24 cellular contexts compared by ENCODE assay signal in genomic region chr7:138029126-138029525, GRCh38. TPM values are rescaled to one million over a fixed set of nuclear protein-coding genes. Genes with fewer than 3 reads are reported as not detected.
DNase-seq lines count a peak whose midpoint lies in the region; ATAC-seq and TF ChIP-seq lines count a peak whose summit lies in the region.
"Had no signal": no experiment of that assay in that cellular context is flagged by ENCODE, and none has a peak within 500 bp of the region (broad histone marks: within the 10 kb centered on the region; RNA-seq: fewer than 3 reads in every experiment).

No MANE protein-coding gene starts in this region.

- H3K36me3 ChIP-seq in hepatocyte (replicated peaks; ENCODE audit: insufficient read depth, low read depth) (no peaks in the 10 kb centered on the region), aorta (ENCODE audit: control insufficient read depth in 1 of 2, insufficient read depth in 2 of 2, low read length in 1 of 2) (no peaks in the 10 kb centered on the region)

- no peak overlapping the region for H2BK15ac ChIP-seq in H9 (ENCODE audit: low read depth, low read length)

- no peak overlapping the region for H4K91ac ChIP-seq in H9 (ENCODE audit: insufficient read length, low read depth, low read length)

- no peak overlapping the region for H3T11ph ChIP-seq in H9 (ENCODE audit: low read length)

- no peak overlapping the region for H3K14ac ChIP-seq in H9 (ENCODE audit: insufficient read depth, low read length)

- no peak overlapping the region for H3K27ac ChIP-seq in H9 (ENCODE audit: insufficient read length, low read depth, low read length)
- peak overlapping the region; percentile 45 for H3K27ac ChIP-seq in hepatocyte
- no peak overlapping the region for H3K27ac ChIP-seq in aorta (ENCODE audit: low read depth in 1 of 2, low read length in 2 of 2)
- H3K27ac ChIP-seq: HL-60, RWPE1 had no signal

- intact Hi-C loops in activated B cell treated with CpG ODN at 0.5 μM for 24 hours (cut with micrococcal nuclease) (no loop called here), aorta (cut with DNase I) (no loop called here)

- H3K4me3 Mint-ChIP-seq in H9 (no peak overlapping the region), activated B cell treated with CpG ODN at 0.5 μM for 24 hours (peak overlapping the region; percentile 5)
- no peak overlapping the region for H3K4me3 Mint-ChIP-seq in stimulated activated memory B cell treated with anti-CD40 and anti-IgM and Interleukin-4, amounts not matched to agents 10 μg/mL and 1 μg/mL and 100 μg/mL, for 72 hours
- H3K4me3 Mint-ChIP-seq: CD4-positive, alpha-beta memory T cell had no signal

- H3K4me3 ChIP-seq in hepatocyte (no peak overlapping the region), aorta (ENCODE audit: low read length in 2 of 2) (no peak overlapping the region)

- H4K8ac ChIP-seq in H9 (replicated peaks; ENCODE audit: insufficient read length, low read depth, low read length) = no peak overlapping the region

- TF ChIP-seq CTCF in H9 (conservative IDR thresholded peaks at IDR 0.05) (no peak), activated B cell treated with CpG ODN at 0.5 μM for 24 hours (IDR thresholded peaks at IDR 0.05) (no peak), hepatocyte (IDR thresholded peaks at IDR 0.05; ENCODE audit: poor library complexity) (no peak)

- H2BK12ac ChIP-seq in H9 (ENCODE audit: insufficient read length, low read depth, low read length) = no peak overlapping the region

- no peak overlapping the region for H2BK20ac ChIP-seq in H9 (ENCODE audit: low read depth, low read length, poor library complexity, severe bottlenecking)

- H3K23me2 ChIP-seq in H9 (ENCODE audit: insufficient read length, low read depth, low read length, poor library complexity, severe bottlenecking) = no peaks in the 10 kb centered on the region

- H3K4me1 ChIP-seq in H9 (ENCODE audit: insufficient read depth, low read length) (peaks cover 2% of the 10 kb centered on the region; the same call in 1 of the 2 replicates), hepatocyte (ENCODE audit: insufficient read depth) (peaks cover 6% of the 10 kb centered on the region), aorta (ENCODE audit: control insufficient read depth in 1 of 2, insufficient read depth in 2 of 2, low read length in 2 of 2) (no peaks in the 10 kb centered on the region)

- no peak overlapping the region for H2BK5ac ChIP-seq in H9 (ENCODE audit: insufficient read length, low read length)

- 0 out of 7 replicates have a peak overlapping the region, but pooled peaks of 2 of the 3 experiments have one; percentile 3 to 31 for H3K27ac Mint-ChIP-seq in H9
- peak overlapping the region; percentile 62 for H3K27ac Mint-ChIP-seq in activated B cell treated with CpG ODN at 0.5 μM for 24 hours
- peak overlapping the region; percentile 46 for H3K27ac Mint-ChIP-seq in stimulated activated memory B cell treated with anti-CD40 and anti-IgM and Interleukin-4, amounts not matched to agents 10 μg/mL and 1 μg/mL and 100 μg/mL, for 72 hours
- H3K27ac Mint-ChIP-seq in activated naive CD4-positive, alpha-beta T cell treated with anti-CD3 and anti-CD28 coated beads, Interleukin-2, amount 50 U/mL, for 72 hours = no peak overlapping the region
- H3K27ac Mint-ChIP-seq: CD4-positive, alpha-beta memory T cell had no signal

- H3K4me2 ChIP-seq in H9 (ENCODE audit: insufficient read depth, insufficient read length, low read length) (no peak overlapping the region), hepatocyte (no peak overlapping the region)

- no peak overlapping the region for H3K18ac ChIP-seq in H9 (ENCODE audit: insufficient read length, low read depth, low read length)

- no peaks in the 10 kb centered on the region for H3K9me2 ChIP-seq in hepatocyte (replicated peaks; ENCODE audit: insufficient read depth)

- H4K20me1 ChIP-seq in H9 (ENCODE audit: control insufficient read depth, insufficient read depth, insufficient read length) = no peaks in the 10 kb centered on the region
- no peaks in the 10 kb centered on the region for H4K20me1 ChIP-seq in hepatocyte (ENCODE audit: insufficient read depth, poor library complexity, severe bottlenecking)

- WGBS in H9 (ENCODE audit: extremely low coverage, insufficient read length, low lambda C conversion rate) = no CpG with 5 or more reads among the region's 4 CpGs
- WGBS in hepatocyte (ENCODE audit: low lambda C conversion rate, missing lambda C conversion rate) = 84% methylated on average over 4 of the region's 4 CpGs
- 90 to 91% methylated on average over 4 of the region's 4 CpGs for WGBS in aorta, 2 donors

- no peak overlapping the region for H3K4ac ChIP-seq in H9 (ENCODE audit: low read depth, low read length)

- H2AFZ ChIP-seq in H9 (ENCODE audit: low read length) (no peak overlapping the region), hepatocyte (no peak overlapping the region)

- no peak overlapping the region for H4K5ac ChIP-seq in H9 (ENCODE audit: insufficient read length, low read depth, low read length)

- H3K79me2 ChIP-seq in H9 (ENCODE audit: insufficient read depth, low read length) = no peaks in the 10 kb centered on the region
- H3K79me2 ChIP-seq in hepatocyte = no peaks in the 10 kb centered on the region

- no peak for DNase-seq in H9
- DNase-seq in activated B cell treated with CpG ODN at 0.5 μM for 24 hours = no peak
- no peak for DNase-seq in hepatocyte (ENCODE audit: low spot score)
- no peak for DNase-seq in aorta
- no peak for DNase-seq in NCI-H1930 (lab: John Stamatoyannopoulos, UW)
- no peak for DNase-seq in activated naive CD4-positive, alpha-beta T cell treated with anti-CD3 and anti-CD28 coated beads, Interleukin-2, amount 50 U/mL, for 72 hours (ENCODE audit: low spot score in 2 of 2)
- DNase-seq: AML-193; C1 segment of cervical spinal cord; CD4-positive, alpha-beta memory T cell; COR-L47; GOT3; NCI-H1105 treated with DMSO at 0.1 percent for 48 hours; NCI-H2029; NCI-H446 treated with DMSO at 0.1 percent for 48 hours; NCI-H526 treated with DMSO at 0.1 percent for 48 hours; SHP77 had no signal

- CTCF ChIA-PET in activated B cell treated with CpG ODN at 0.5 μM for 24 hours (lab: Charles Lee) = interaction anchor here (0.6 kb wide), 1 partner anchor 125 kb away, joined by 3 read pairs; no protein-coding TSS in a partner anchor

- H3K79me1 ChIP-seq in H9 (ENCODE audit: insufficient read depth, low read depth, low read length, poor library complexity, severe bottlenecking) = no peaks in the 10 kb centered on the region

- H3K9me3 ChIP-seq in H9 (ENCODE audit: control insufficient read depth, low read depth, low read length) = peaks cover 6% of the 10 kb centered on the region
- peaks cover 9% of the 10 kb centered on the region for H3K9me3 ChIP-seq in hepatocyte (ENCODE audit: low read depth)
- H3K9me3 ChIP-seq in aorta (ENCODE audit: control insufficient read depth, low read length) = no peaks in the 10 kb centered on the region

- no peak overlapping the region for H2AK5ac ChIP-seq in H9 (ENCODE audit: insufficient read length, low read length)

- H3K9ac ChIP-seq in H9 (ENCODE audit: extremely low read depth, insufficient read length, low read length) = no peak overlapping the region

- ATAC-seq in activated B cell treated with CpG ODN at 0.5 μM for 24 hours (ENCODE audit: low read depth) (no peak), aorta (ENCODE audit: low FRiP score) (no peak), GM21576 (IDR thresholded peaks at IDR 0.05; ENCODE audit: unreplicated experiment) (no peak)
- no peak for ATAC-seq in stimulated activated memory B cell treated with anti-CD40 and anti-IgM and Interleukin-4, amounts not matched to agents 10 μg/mL and 1 μg/mL and 100 μg/mL, for 72 hours
- no peak for ATAC-seq in activated naive CD4-positive, alpha-beta T cell treated with anti-CD3 and anti-CD28 coated beads, Interleukin-2, amount 50 U/mL, for 72 hours
- ATAC-seq: HCT116, Panc1 had no signal

- H3K27me3 ChIP-seq in H9 (ENCODE audit: insufficient read depth, low read length) = no peaks in the 10 kb centered on the region
- no peaks in the 10 kb centered on the region for H3K27me3 ChIP-seq in hepatocyte
- H3K27me3 ChIP-seq in aorta (ENCODE audit: control insufficient read depth in 1 of 2, insufficient read depth in 2 of 2, low read length in 1 of 2) = no peaks in the 10 kb centered on the region

- peaks cover 16 to 26% (median 21%) of the 10 kb centered on the region in 3 experiments for H3K36me3 Mint-ChIP-seq in H9 (ENCODE audit: insufficient read depth in 1 of 3, low read depth in 3 of 3)
- H3K36me3 Mint-ChIP-seq in activated B cell treated with CpG ODN at 0.5 μM for 24 hours (ENCODE audit: low read depth) = peaks cover 4% of the 10 kb centered on the region
- H3K36me3 Mint-ChIP-seq in stimulated activated memory B cell treated with anti-CD40 and anti-IgM and Interleukin-4, amounts not matched to agents 10 μg/mL and 1 μg/mL and 100 μg/mL, for 72 hours = no peaks in the 10 kb centered on the region
- H3K36me3 Mint-ChIP-seq in activated naive CD4-positive, alpha-beta T cell treated with anti-CD3 and anti-CD28 coated beads, Interleukin-2, amount 50 U/mL, for 72 hours = peaks cover 0 to 7% of the 10 kb centered on the region in 2 donors

- no peak overlapping the region for H3K23ac ChIP-seq in H9 (ENCODE audit: insufficient read length, low read depth, low read length)

- H3K27me3 Mint-ChIP-seq in H9 (ENCODE audit: low read depth) = no peaks in the 10 kb centered on the region
- no peaks in the 10 kb centered on the region for H3K27me3 Mint-ChIP-seq in activated B cell treated with CpG ODN at 0.5 μM for 24 hours
- no peaks in the 10 kb centered on the region for H3K27me3 Mint-ChIP-seq in stimulated activated memory B cell treated with anti-CD40 and anti-IgM and Interleukin-4, amounts not matched to agents 10 μg/mL and 1 μg/mL and 100 μg/mL, for 72 hours

- H3K4me1 Mint-ChIP-seq in H9 (peaks cover 50 to 52% of the 10 kb centered on the region in 2 experiments), activated B cell treated with CpG ODN at 0.5 μM for 24 hours (peaks cover 86% of the 10 kb centered on the region)
- peaks cover 23% of the 10 kb centered on the region for H3K4me1 Mint-ChIP-seq in stimulated activated memory B cell treated with anti-CD40 and anti-IgM and Interleukin-4, amounts not matched to agents 10 μg/mL and 1 μg/mL and 100 μg/mL, for 72 hours
- H3K4me1 Mint-ChIP-seq: CD4-positive, alpha-beta memory T cell had no signal

- H3K56ac ChIP-seq in H9 (ENCODE audit: insufficient read length, low read depth, low read length) = no peak overlapping the region

- no peak overlapping the region for H2BK120ac ChIP-seq in H9 (ENCODE audit: low read depth, low read length, poor library complexity, severe bottlenecking)

- H3K9me3 Mint-ChIP-seq in H9 = peaks cover 14 to 38% of the 10 kb centered on the region in 2 experiments
- peaks cover 7% of the 10 kb centered on the region for H3K9me3 Mint-ChIP-seq in activated B cell treated with CpG ODN at 0.5 μM for 24 hours
- H3K9me3 Mint-ChIP-seq in stimulated activated memory B cell treated with anti-CD40 and anti-IgM and Interleukin-4, amounts not matched to agents 10 μg/mL and 1 μg/mL and 100 μg/mL, for 72 hours = no peaks in the 10 kb centered on the region
- H3K9me3 Mint-ChIP-seq in activated naive CD4-positive, alpha-beta T cell treated with anti-CD3 and anti-CD28 coated beads, Interleukin-2, amount 50 U/mL, for 72 hours = no peaks in the 10 kb centered on the region

- POLR2A ChIA-PET in activated B cell treated with CpG ODN at 0.5 μM for 24 hours (lab: Charles Lee) = interaction anchor here (0.6 to 1.0 kb wide), 2 partner anchors 12 to 27 kb away, joined by 3 to 5 read pairs; partner anchors contain the start of gene CREB3L2

RNA-seq across cellular contexts. Expression of gene CREB3L2, which starts 27.2 kb away (rescaled TPM):
- total RNA-seq in H9 (2021) (58.1 and 60.7 TPM in 2 replicates), activated B cell treated with CpG ODN at 0.5 μM for 24 hours (16.6 and 21.7 TPM in 2 replicates), hepatocyte (33.9 and 38.3 TPM in 2 replicates), aorta (100 to 1,000 TPM; 109 to 165 TPM)
- polyA plus RNA-seq in hepatocyte (34.4 and 37.6 TPM in 2 replicates), aorta (10 to 100 TPM; 10.6 to 38.4 TPM)
- total RNA-seq in activated naive CD4-positive, alpha-beta T cell treated with anti-CD3 and anti-CD28 coated beads, Interleukin-2, amount 50 U/mL, for 72 hours = 10 to 100 TPM; 20.2 to 27.1 TPM

RNA-seq across cellular contexts. Expression of gene AKR1D1, which starts 47.1 kb away (rescaled TPM):
- total RNA-seq in H9 (2021) = 0.31 and 0.48 TPM in 2 replicates
- total RNA-seq in activated B cell treated with CpG ODN at 0.5 μM for 24 hours = not detected in 2 replicates
- 19.4 and 25.4 TPM in 2 replicates for total RNA-seq in hepatocyte
- 6.5 and 8.1 TPM in 2 replicates for polyA plus RNA-seq in hepatocyte
- not detected for total RNA-seq in aorta
- not detected for polyA plus RNA-seq in aorta
- total RNA-seq in activated naive CD4-positive, alpha-beta T cell treated with anti-CD3 and anti-CD28 coated beads, Interleukin-2, amount 50 U/mL, for 72 hours = not detected
- total RNA-seq: CD4-positive, alpha-beta memory T cell; M059J had no signal
- polyA plus RNA-seq: AG04450; CD4-positive, alpha-beta memory T cell had no signal

Comparison
In these comparisons a context has a peak if more than half of its experiments do, and no peak if none do; other contexts are left out.
1. H3K27ac Mint-ChIP-seq: peak in H9 (2 of 3), activated B cell treated with CpG ODN at 0.5 μM for 24 hours (single experiment) and stimulated activated memory B cell treated with anti-CD40 and anti-IgM and Interleukin-4, amounts not matched to agents 10 μg/mL and 1 μg/mL and 100 μg/mL, for 72 hours (single experiment); none in activated naive CD4-positive, alpha-beta T cell treated with anti-CD3 and anti-CD28 coated beads, Interleukin-2, amount 50 U/mL, for 72 hours (0 of 2).
2. RNA of gene AKR1D1, which starts 47.1 kb away (total RNA-seq): 19.4 to 25.4 TPM in hepatocyte; 0.31 to 0.48 TPM in H9, not detected in activated naive CD4-positive, alpha-beta T cell treated with anti-CD3 and anti-CD28 coated beads, Interleukin-2, amount 50 U/mL, for 72 hours, not detected in activated B cell treated with CpG ODN at 0.5 μM for 24 hours and not detected in aorta; every median in the first group is over 10 times any median in the second.